18 cellular contexts compared by ENCODE assay signal in genomic region chr11:122700676-122701075, GRCh38. TPM values are rescaled to one million over a fixed set of nuclear protein-coding genes. Genes with fewer than 3 reads are reported as not detected.
A peak's percentile ranks its signal among the peaks of the same experiment; 100 is the strongest.
DNase-seq lines count a peak whose midpoint lies in the region; ATAC-seq lines count a peak whose summit lies in the region.
"Had no signal": no experiment of that assay in that cellular context is flagged by ENCODE, and none has a peak within 500 bp of the region (broad histone marks: within the 10 kb centered on the region; RNA-seq: fewer than 3 reads in every experiment).

No MANE protein-coding gene starts in this region.

- no peaks in the 10 kb centered on the region for H3K9me3 Mint-ChIP-seq in activated T-cell treated with anti-CD3 and anti-CD28 coated beads, Interleukin-2, amount 50 U/mL, for 24 hours
- no peaks in the 10 kb centered on the region for H3K9me3 Mint-ChIP-seq in activated T-cell treated with anti-CD3 and anti-CD28 coated beads, Interleukin-2, amount 50 U/mL, for 4 hours
- peaks cover 3% of the 10 kb centered on the region for H3K9me3 Mint-ChIP-seq in activated naive CD8-positive, alpha-beta T cell treated with anti-CD3 and anti-CD28 coated beads for 36 hours
- H3K9me3 Mint-ChIP-seq: H9 had no signal

- peaks cover 13% of the 10 kb centered on the region; the same call in 1 of the 2 replicates for H3K36me3 ChIP-seq in KOPT-K1 (ENCODE audit: insufficient read depth, low read length)

- no peaks in the 10 kb centered on the region for H3K9me3 ChIP-seq in KOPT-K1 (ENCODE audit: insufficient read depth, low read length, poor library complexity, severe bottlenecking)
- H3K9me3 ChIP-seq: Caco-2 had no signal

- H3K36me3 Mint-ChIP-seq in activated T-cell treated with anti-CD3 and anti-CD28 coated beads, Interleukin-2, amount 50 U/mL, for 24 hours (ENCODE audit: low read depth) = peaks cover 17% of the 10 kb centered on the region
- peaks cover 14% of the 10 kb centered on the region for H3K36me3 Mint-ChIP-seq in activated T-cell treated with anti-CD3 and anti-CD28 coated beads, Interleukin-2, amount 50 U/mL, for 4 hours (ENCODE audit: insufficient read depth)
- peaks cover 19% of the 10 kb centered on the region for H3K36me3 Mint-ChIP-seq in activated naive CD8-positive, alpha-beta T cell treated with anti-CD3 and anti-CD28 coated beads for 36 hours
- H3K36me3 Mint-ChIP-seq: IgD-negative memory B cell had no signal

- H3K27ac ChIP-seq in KOPT-K1 (ENCODE audit: low read depth, low read length, poor library complexity, severe bottlenecking) = peak overlapping the region; percentile 97
- H3K27ac ChIP-seq: PC-9 had no signal

- H3K4me3 Mint-ChIP-seq in activated T-cell treated with anti-CD3 and anti-CD28 coated beads, Interleukin-2, amount 50 U/mL, for 24 hours = no peak overlapping the region
- H3K4me3 Mint-ChIP-seq in activated T-cell treated with anti-CD3 and anti-CD28 coated beads, Interleukin-2, amount 50 U/mL, for 4 hours = no peak overlapping the region
- no peak overlapping the region for H3K4me3 Mint-ChIP-seq in activated naive CD8-positive, alpha-beta T cell treated with anti-CD3 and anti-CD28 coated beads for 36 hours
- H3K4me3 Mint-ChIP-seq: H9 had no signal

- peak overlapping the region; percentile 79 for H3K27ac Mint-ChIP-seq in activated T-cell treated with anti-CD3 and anti-CD28 coated beads, Interleukin-2, amount 50 U/mL, for 24 hours
- peak overlapping the region; percentile 78 for H3K27ac Mint-ChIP-seq in activated naive CD8-positive, alpha-beta T cell treated with anti-CD3 and anti-CD28 coated beads for 36 hours
- H3K27ac Mint-ChIP-seq: H9 had no signal

- H3K4me1 Mint-ChIP-seq in activated T-cell treated with anti-CD3 and anti-CD28 coated beads, Interleukin-2, amount 50 U/mL, for 24 hours (ENCODE audit: low read depth) = peaks cover 85% of the 10 kb centered on the region
- peaks cover 78% of the 10 kb centered on the region for H3K4me1 Mint-ChIP-seq in activated T-cell treated with anti-CD3 and anti-CD28 coated beads, Interleukin-2, amount 50 U/mL, for 4 hours (ENCODE audit: low read depth)
- H3K4me1 Mint-ChIP-seq in activated naive CD8-positive, alpha-beta T cell treated with anti-CD3 and anti-CD28 coated beads for 36 hours = peaks cover 79% of the 10 kb centered on the region
- H3K4me1 Mint-ChIP-seq: H9 had no signal

- no peaks in the 10 kb centered on the region for H3K27me3 Mint-ChIP-seq in activated T-cell treated with anti-CD3 and anti-CD28 coated beads, Interleukin-2, amount 50 U/mL, for 24 hours
- H3K27me3 Mint-ChIP-seq in activated T-cell treated with anti-CD3 and anti-CD28 coated beads, Interleukin-2, amount 50 U/mL, for 4 hours (ENCODE audit: low read depth) = no peaks in the 10 kb centered on the region
- H3K27me3 Mint-ChIP-seq in activated naive CD8-positive, alpha-beta T cell treated with anti-CD3 and anti-CD28 coated beads for 36 hours = no peaks in the 10 kb centered on the region

- DNase-seq in activated T-cell treated with anti-CD3 and anti-CD28 coated beads, Interleukin-2, amount 50 U/mL, for 24 hours = no peak
- DNase-seq in activated T-cell treated with anti-CD3 and anti-CD28 coated beads, Interleukin-2, amount 50 U/mL, for 4 hours = no peak
- DNase-seq in activated naive CD8-positive, alpha-beta T cell treated with anti-CD3 and anti-CD28 coated beads for 36 hours = no peak
- peak; percentile 25 for DNase-seq in retina
- no peak for DNase-seq in NCI-H2107 treated with DMSO at 0.1 percent for 48 hours (lab: John Stamatoyannopoulos, UW; ENCODE audit: unreplicated experiment)
- DNase-seq: 8988T, Caco-2, H9, NCI-H1436, NCI-H2029, NCI-H2171 treated with DMSO at 0.1 percent for 48 hours, NCI-H446 treated with DMSO at 0.1 percent for 48 hours, NCI-H748 treated with DMSO at 0.1 percent for 48 hours, PC-9 had no signal

- no peak for ATAC-seq in activated T-cell treated with anti-CD3 and anti-CD28 coated beads, Interleukin-2, amount 50 U/mL, for 4 hours
- ATAC-seq in esophagus mucosa (no peak), GM18858 (IDR thresholded peaks at IDR 0.05; ENCODE audit: unreplicated experiment) (no peak)

RNA-seq across cellular contexts. Expression of gene UBASH3B, which starts 45.2 kb away (rescaled TPM):
- total RNA-seq in activated T-cell treated with anti-CD3 and anti-CD28 coated beads, Interleukin-2, amount 50 U/mL, for 4 hours = 10 to 100 TPM; 37.6 to 53.3 (median 39.9) TPM
- 10 to 100 TPM; 28.2 to 30.6 TPM for total RNA-seq in activated naive CD8-positive, alpha-beta T cell treated with anti-CD3 and anti-CD28 coated beads for 36 hours
- 13.9 TPM for total RNA-seq in esophagus mucosa
